ENCODE assay signal across 1 cellular context in the genomic region with DNA sequence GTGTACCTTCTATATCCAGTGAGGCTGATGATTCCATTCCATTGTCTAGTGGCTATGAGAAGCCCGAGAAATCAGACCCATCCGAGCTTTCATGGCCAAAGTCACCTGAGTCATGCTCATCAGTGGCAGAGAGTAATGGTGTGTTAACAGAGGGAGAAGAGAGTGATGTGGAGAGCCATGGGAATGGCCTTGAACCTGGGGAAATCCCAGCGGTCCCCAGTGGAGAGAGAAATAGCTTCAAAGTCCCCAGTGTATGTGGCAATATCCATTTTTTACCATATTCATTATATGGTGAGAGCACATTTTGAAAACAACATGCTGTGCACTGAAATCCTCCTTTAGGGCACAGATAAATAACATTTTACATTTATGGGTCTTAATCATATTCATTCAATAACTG.
TF ChIP-seq lines count a peak whose summit lies in the region.

No MANE protein-coding gene starts in this region.

TF ChIP-seq in HepG2, 621 proteins besides CTCF, POLR2A, EP300 and RAD21 (continued from another document and continues in another):
- no peak for TF ChIP-seq ZNF749 (CRISPR knock-in tag; IDR thresholded peaks at IDR 0.05; ENCODE audit: borderline replicate concordance)
- TF ChIP-seq KDM3A (CRISPR knock-in tag; IDR thresholded peaks at IDR 0.05; ENCODE audit: low read depth), result no peak
- no peak for TF ChIP-seq ZNF496 (CRISPR knock-in tag; IDR thresholded peaks at IDR 0.05; ENCODE audit: insufficient replicate concordance)
- TF ChIP-seq ZNF503 (CRISPR knock-in tag; IDR thresholded peaks at IDR 0.05), result no peak
- TF ChIP-seq PRPF4 (IDR thresholded peaks at IDR 0.05; ENCODE audit: low read depth, low read length, poor library complexity, severe bottlenecking), result no peak
- no peak for TF ChIP-seq RBM39 (IDR thresholded peaks at IDR 0.05; ENCODE audit: low read depth, low read length, poor library complexity, severe bottlenecking)
- no peak for TF ChIP-seq ZMYM2 (CRISPR knock-in tag; IDR thresholded peaks at IDR 0.05)
- no peak for TF ChIP-seq FIP1L1 (IDR thresholded peaks at IDR 0.05; ENCODE audit: borderline replicate concordance, insufficient read depth, low read depth, low read length)
- TF ChIP-seq ZNF280D (CRISPR knock-in tag; IDR thresholded peaks at IDR 0.05), result no peak
- no peak for TF ChIP-seq ZBED4 (CRISPR knock-in tag; IDR thresholded peaks at IDR 0.05; ENCODE audit: borderline replicate concordance)
- TF ChIP-seq ELF1 (CRISPR knock-in tag; IDR thresholded peaks at IDR 0.05), result no peak
- TF ChIP-seq STAT5B (CRISPR knock-in tag; IDR thresholded peaks at IDR 0.05), result no peak
- TF ChIP-seq RBM22 (optimal IDR thresholded peaks at IDR 0.05; ENCODE audit: low read length), result peak; percentile 55
- peak; percentile 64; the same call in 1 of the 2 replicates for TF ChIP-seq HOMEZ (CRISPR knock-in tag; IDR thresholded peaks at IDR 0.05; ENCODE audit: low read depth)
- no peak for TF ChIP-seq HIVEP1 (CRISPR knock-in tag; IDR thresholded peaks at IDR 0.05)
- no peak for TF ChIP-seq CCAR2 (optimal IDR thresholded peaks at IDR 0.05; ENCODE audit: low read depth, low read length)
- no peak for TF ChIP-seq ERF (CRISPR knock-in tag; IDR thresholded peaks at IDR 0.05)
- no peak for TF ChIP-seq FOXM1 (CRISPR knock-in tag; IDR thresholded peaks at IDR 0.05)
- TF ChIP-seq ZMYM4 (CRISPR knock-in tag; IDR thresholded peaks at IDR 0.05), result no peak
- TF ChIP-seq KDM2A (CRISPR knock-in tag; IDR thresholded peaks at IDR 0.05; ENCODE audit: borderline replicate concordance, low read depth), result no peak
- TF ChIP-seq ZNF605 (CRISPR knock-in tag; IDR thresholded peaks at IDR 0.05), result no peak
- no peak for TF ChIP-seq MAFF (IDR thresholded peaks at IDR 0.05; ENCODE audit: low read depth, low read length)
- TF ChIP-seq CEBPB (IDR thresholded peaks at IDR 0.05; ENCODE audit: borderline replicate concordance, low read depth, low read length), result peak; percentile 80
- no peak for TF ChIP-seq KLF13 (CRISPR knock-in tag; IDR thresholded peaks at IDR 0.05)
- TF ChIP-seq RNF2 (conservative IDR thresholded peaks at IDR 0.05; ENCODE audit: low read depth), result no peak
- TF ChIP-seq MLLT10 (CRISPR knock-in tag; IDR thresholded peaks at IDR 0.05), result no peak
- no peak for TF ChIP-seq ZNF564 (CRISPR knock-in tag; IDR thresholded peaks at IDR 0.05)
- TF ChIP-seq GABPB1 (CRISPR knock-in tag; IDR thresholded peaks at IDR 0.05), result no peak
- TF ChIP-seq BCL6 (CRISPR knock-in tag; IDR thresholded peaks at IDR 0.05), result no peak
- TF ChIP-seq ZNF644 (CRISPR knock-in tag; IDR thresholded peaks at IDR 0.05; ENCODE audit: low read depth), result peak; percentile 11; the same call in 1 of the 2 replicates
- TF ChIP-seq FOXA1 (IDR thresholded peaks at IDR 0.05), result no peak
- TF ChIP-seq FOXA1 (CRISPR knock-in tag; IDR thresholded peaks at IDR 0.05), result no peak
- no peak for TF ChIP-seq MZF1 (CRISPR knock-in tag; IDR thresholded peaks at IDR 0.05; ENCODE audit: borderline replicate concordance)
- no peak for TF ChIP-seq ATAD3A (CRISPR knock-in tag; IDR thresholded peaks at IDR 0.05)
- TF ChIP-seq, protein P1, sequence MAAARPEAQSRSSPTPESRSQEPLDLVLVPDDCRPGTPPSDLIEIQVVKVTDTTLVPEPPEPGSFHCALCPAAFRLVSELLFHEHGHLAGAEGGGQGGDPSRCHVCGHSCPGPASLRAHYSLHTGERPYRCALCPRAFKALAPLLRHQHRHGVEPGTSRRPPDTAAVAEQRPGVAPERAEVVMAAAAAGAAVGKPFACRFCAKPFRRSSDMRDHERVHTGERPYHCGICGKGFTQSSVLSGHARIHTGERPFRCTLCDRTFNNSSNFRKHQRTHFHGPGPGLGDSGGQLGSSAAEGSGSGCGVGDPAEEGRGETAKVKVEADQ (CRISPR knock-in tag; IDR thresholded peaks at IDR 0.05; ENCODE audit: borderline replicate concordance), result no peak
- TF ChIP-seq ATF2 (CRISPR knock-in tag; IDR thresholded peaks at IDR 0.05), result no peak
- TF ChIP-seq SKI (IDR thresholded peaks at IDR 0.05; ENCODE audit: partially characterized antibody), result peak; percentile 78
- no peak for TF ChIP-seq ZFP41 (CRISPR knock-in tag; IDR thresholded peaks at IDR 0.05; ENCODE audit: borderline replicate concordance)
- TF ChIP-seq NCOA2 (CRISPR knock-in tag; IDR thresholded peaks at IDR 0.05), result no peak
- TF ChIP-seq ZNF468 (CRISPR knock-in tag; IDR thresholded peaks at IDR 0.05), result no peak
- TF ChIP-seq HMGA1 (CRISPR knock-in tag; conservative IDR thresholded peaks at IDR 0.05), result no peak
- peak; percentile 32; the same call in 1 of the 2 replicates for TF ChIP-seq HNF4A (CRISPR knock-in tag; IDR thresholded peaks at IDR 0.05)
- no peak for TF ChIP-seq YEATS2 (CRISPR knock-in tag; IDR thresholded peaks at IDR 0.05; ENCODE audit: borderline replicate concordance)
- TF ChIP-seq, protein P2, sequence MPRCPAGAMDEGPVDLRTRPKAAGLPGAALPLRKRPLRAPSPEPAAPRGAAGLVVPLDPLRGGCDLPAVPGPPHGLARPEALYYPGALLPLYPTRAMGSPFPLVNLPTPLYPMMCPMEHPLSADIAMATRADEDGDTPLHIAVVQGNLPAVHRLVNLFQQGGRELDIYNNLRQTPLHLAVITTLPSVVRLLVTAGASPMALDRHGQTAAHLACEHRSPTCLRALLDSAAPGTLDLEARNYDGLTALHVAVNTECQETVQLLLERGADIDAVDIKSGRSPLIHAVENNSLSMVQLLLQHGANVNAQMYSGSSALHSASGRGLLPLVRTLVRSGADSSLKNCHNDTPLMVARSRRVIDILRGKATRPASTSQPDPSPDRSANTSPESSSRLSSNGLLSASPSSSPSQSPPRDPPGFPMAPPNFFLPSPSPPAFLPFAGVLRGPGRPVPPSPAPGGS (CRISPR knock-in tag; IDR thresholded peaks at IDR 0.05), result no peak
- TF ChIP-seq, protein P3, sequence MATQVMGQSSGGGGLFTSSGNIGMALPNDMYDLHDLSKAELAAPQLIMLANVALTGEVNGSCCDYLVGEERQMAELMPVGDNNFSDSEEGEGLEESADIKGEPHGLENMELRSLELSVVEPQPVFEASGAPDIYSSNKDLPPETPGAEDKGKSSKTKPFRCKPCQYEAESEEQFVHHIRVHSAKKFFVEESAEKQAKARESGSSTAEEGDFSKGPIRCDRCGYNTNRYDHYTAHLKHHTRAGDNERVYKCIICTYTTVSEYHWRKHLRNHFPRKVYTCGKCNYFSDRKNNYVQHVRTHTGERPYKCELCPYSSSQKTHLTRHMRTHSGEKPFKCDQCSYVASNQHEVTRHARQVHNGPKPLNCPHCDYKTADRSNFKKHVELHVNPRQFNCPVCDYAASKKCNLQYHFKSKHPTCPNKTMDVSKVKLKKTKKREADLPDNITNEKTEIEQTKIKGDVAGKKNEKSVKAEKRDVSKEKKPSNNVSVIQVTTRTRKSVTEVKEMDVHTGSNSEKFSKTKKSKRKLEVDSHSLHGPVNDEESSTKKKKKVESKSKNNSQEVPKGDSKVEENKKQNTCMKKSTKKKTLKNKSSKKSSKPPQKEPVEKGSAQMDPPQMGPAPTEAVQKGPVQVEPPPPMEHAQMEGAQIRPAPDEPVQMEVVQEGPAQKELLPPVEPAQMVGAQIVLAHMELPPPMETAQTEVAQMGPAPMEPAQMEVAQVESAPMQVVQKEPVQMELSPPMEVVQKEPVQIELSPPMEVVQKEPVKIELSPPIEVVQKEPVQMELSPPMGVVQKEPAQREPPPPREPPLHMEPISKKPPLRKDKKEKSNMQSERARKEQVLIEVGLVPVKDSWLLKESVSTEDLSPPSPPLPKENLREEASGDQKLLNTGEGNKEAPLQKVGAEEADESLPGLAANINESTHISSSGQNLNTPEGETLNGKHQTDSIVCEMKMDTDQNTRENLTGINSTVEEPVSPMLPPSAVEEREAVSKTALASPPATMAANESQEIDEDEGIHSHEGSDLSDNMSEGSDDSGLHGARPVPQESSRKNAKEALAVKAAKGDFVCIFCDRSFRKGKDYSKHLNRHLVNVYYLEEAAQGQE (IDR thresholded peaks at IDR 0.05; ENCODE audit: borderline replicate concordance in 1 of 2, low read depth in 1 of 2, low read length in 2 of 2), result no peak
- no peak for TF ChIP-seq DMAP1 (CRISPR knock-in tag; IDR thresholded peaks at IDR 0.05)
- TF ChIP-seq JDP2 (CRISPR knock-in tag; IDR thresholded peaks at IDR 0.05; ENCODE audit: borderline replicate concordance), result no peak
- TF ChIP-seq NFATC3 (CRISPR knock-in tag; IDR thresholded peaks at IDR 0.05), result no peak
- TF ChIP-seq ZNF414 (CRISPR knock-in tag; IDR thresholded peaks at IDR 0.05), result no peak
